5 cellular contexts compared by ENCODE assay signal in the genomic region with DNA sequence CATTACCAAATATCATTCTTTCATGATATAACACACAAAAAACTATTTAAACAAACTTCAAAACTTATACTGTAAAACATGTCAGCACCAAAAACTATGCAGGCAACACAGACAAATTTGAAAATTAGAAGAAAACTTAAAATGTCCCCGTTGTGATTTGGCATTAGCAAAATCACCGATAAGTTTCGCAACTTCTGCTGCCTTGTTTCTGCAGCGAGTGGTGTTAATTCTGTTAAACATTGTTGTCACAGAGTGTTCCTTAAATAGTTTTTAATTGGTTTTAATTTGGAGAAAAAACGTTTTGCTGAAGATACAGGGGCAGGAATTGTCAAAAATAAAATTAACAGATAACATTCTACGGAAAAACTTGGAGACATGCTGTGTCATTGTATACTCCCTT.
"Had no signal": no experiment of that assay in that cellular context is flagged by ENCODE, and none has a peak within 500 bp of the region (broad histone marks: within the 10 kb centered on the region; RNA-seq: fewer than 3 reads in every experiment).

No MANE protein-coding gene starts in this region.

- ATAC-seq: GM23338, HCT116 had no signal

- H3K4me3 Mint-ChIP-seq: GM23338, HFFc6 had no signal

- DNase-seq: H7, HFFc6, KBM-7 had no signal

- H3K27ac Mint-ChIP-seq: GM23338, HFFc6 had no signal

- H3K9me3 Mint-ChIP-seq: GM23338, HFFc6 had no signal

- H3K4me1 Mint-ChIP-seq: GM23338 had no signal
